8 cellular contexts compared by ENCODE assay signal in the genomic region with DNA sequence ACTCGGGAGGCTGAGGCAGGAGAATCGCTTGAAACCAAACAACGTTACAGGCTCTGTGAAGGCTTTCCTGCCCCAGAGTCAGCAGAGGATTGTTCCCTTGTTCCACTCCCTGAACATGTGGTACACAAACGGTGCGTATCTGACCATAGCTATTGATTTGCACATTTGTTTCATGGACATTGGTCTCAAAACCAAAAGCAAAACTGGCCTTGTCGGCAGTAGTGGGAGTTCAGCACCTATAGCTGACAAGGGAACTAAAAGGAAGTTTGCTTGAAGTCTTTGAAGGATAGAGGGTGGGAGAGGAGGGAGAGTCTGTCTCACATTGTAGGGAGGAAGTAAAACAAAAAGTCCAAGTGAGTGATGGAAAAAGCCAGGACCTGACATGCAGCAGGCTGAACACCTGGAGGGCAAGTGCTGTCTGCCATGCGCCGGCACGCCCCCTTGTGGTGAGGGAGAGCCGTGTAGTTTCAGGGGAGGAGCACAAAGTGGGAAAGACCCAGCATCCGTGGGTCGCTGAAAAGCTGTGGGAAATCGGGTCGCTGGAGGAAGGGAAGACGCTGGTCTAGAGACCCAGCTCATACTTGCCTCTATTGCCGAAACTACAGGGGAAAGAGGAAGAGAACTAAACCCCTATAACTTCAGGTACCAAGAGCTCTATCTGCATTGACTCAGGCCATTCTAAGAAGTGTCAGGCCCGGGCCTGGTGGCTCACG.
DNase-seq lines count a peak whose midpoint lies in the region; ATAC-seq and TF ChIP-seq lines count a peak whose summit lies in the region.

No MANE protein-coding gene starts in this region.

- H3K4me3 ChIP-seq in brain microvascular endothelial cell (ENCODE audit: low read depth, low read length), result no peak overlapping the region

- peaks cover 17% of the 10 kb centered on the region for H3K36me3 ChIP-seq in brain microvascular endothelial cell (replicated peaks)

- no peaks in the 10 kb centered on the region for H3K27me3 ChIP-seq in brain microvascular endothelial cell (replicated peaks)

- in situ Hi-C loops in brain microvascular endothelial cell (cut with HindIII; ENCODE audit: low pct_ligation_motif_present, low sequenced_read_pairs), result no loop called here

- ATAC-seq in HG02943 (IDR thresholded peaks at IDR 0.05; ENCODE audit: low read depth, unreplicated experiment), result peak; percentile 72

- H3K27ac ChIP-seq in VCaP (peak overlapping the region; percentile 94), brain microvascular endothelial cell (no peak overlapping the region)

- TF ChIP-seq CTCF in VCaP (conservative IDR thresholded peaks at IDR 0.05), result peak; percentile 99
- peak; percentile 94 for TF ChIP-seq CTCF in brain microvascular endothelial cell (IDR thresholded peaks at IDR 0.05; ENCODE audit: low read depth, low read length, missing control alignments)

- DNase-seq in SIG-M5 treated with dmso at 0.1 percent for 504 hours (lab: John Stamatoyannopoulos, UW; ENCODE audit: unreplicated experiment) (peak; percentile 49), SIG-M5 (lab: John Stamatoyannopoulos, UW) (no peak), NCI-H2029 treated with DMSO at 0.1 percent for 48 hours (lab: John Stamatoyannopoulos, UW) (peak; percentile 39), brain microvascular endothelial cell (peak; percentile 59), islet precursor cell (peak; percentile 90)
- DNase-seq in stimulated activated CD4-positive, alpha-beta T cell treated with anti-CD3 and anti-CD28 coated beads, Interleukin-1b, Interleukin-23, amount 100 ng/mL, for 4 hours (ENCODE audit: low read depth in 2 of 2), result peak; percentile 80 to 82
